20 cellular contexts compared by ENCODE assay signal in the genomic region with DNA sequence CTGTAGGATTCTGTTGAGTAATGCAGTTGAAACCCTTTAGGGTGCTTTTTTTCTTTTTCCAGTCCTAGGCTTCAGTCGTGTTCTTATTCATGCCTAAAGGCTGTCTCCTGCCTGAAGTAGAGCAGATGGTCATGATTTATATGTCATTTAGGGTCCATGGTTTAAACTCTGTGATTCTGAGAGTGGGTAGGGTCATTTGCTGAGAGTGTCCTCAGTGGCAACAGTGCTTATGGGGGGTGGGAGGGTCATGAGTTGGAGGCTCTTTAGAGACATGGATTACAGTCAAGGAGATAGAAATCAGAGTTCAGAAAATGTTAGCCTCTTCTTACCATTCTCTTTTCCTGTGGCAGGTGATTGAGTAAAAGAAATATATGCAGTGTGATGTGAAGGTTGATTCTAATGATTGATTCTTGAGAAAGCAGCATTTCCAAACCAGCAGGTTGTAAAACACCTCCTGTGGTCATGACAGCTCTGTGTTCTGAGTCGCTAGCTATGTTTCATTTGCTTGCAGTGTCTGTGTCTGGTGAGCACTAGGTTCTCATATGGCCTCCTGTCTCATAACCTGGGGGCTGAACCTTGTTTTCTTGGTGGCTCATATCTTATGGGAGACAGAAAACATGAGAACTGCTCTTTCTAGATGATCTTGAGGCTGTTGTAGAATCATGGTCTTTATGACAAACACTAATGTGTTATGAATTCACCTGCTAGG.
A peak's percentile ranks its signal among the peaks of the same experiment; 100 is the strongest.
DNase-seq lines count a peak whose midpoint lies in the region; ATAC-seq and TF ChIP-seq lines count a peak whose summit lies in the region.
"Had no signal": no experiment of that assay in that cellular context is flagged by ENCODE, and none has a peak within 500 bp of the region (broad histone marks: within the 10 kb centered on the region; RNA-seq: fewer than 3 reads in every experiment).

No MANE protein-coding gene starts in this region.

- no peaks in the 10 kb centered on the region for H3K4me1 ChIP-seq in CD4-positive, alpha-beta memory T cell (ENCODE audit: insufficient read depth, low read length)
- H3K4me1 ChIP-seq in A673 (ENCODE audit: insufficient read depth, low read length, poor library complexity, severe bottlenecking): no peaks in the 10 kb centered on the region
- H3K4me1 ChIP-seq: Caco-2 had no signal

- H3K4me3 ChIP-seq in CD4-positive, alpha-beta memory T cell (ENCODE audit: low read length in 2 of 2): no peak overlapping the region
- no peak overlapping the region for H3K4me3 ChIP-seq in A673 (ENCODE audit: low read depth, low read length, poor library complexity, severe bottlenecking)
- H3K4me3 ChIP-seq: heart right ventricle had no signal

- CTCF ChIA-PET in CD4-positive, alpha-beta memory T cell (lab: Charles Lee; ENCODE audit: partially characterized antibody): no interaction called here
- CTCF ChIA-PET in activated CD8-positive, alpha-beta T cell treated with anti-CD3 and anti-CD28 coated beads, Interleukin-2, amount 10 ng/mL, durations not matched to agents 7 days and 5 days (lab: Charles Lee): no interaction called here
- CTCF ChIA-PET in A673 (lab: Charles Lee): no interaction called here

- H3K4me1 Mint-ChIP-seq in T-helper 1 cell treated with Interleukin-12 subunit alpha and Interleukin-12 subunit beta and Interleukin-4 antibody, amounts not matched to agents 30 μg/mL and 1 μg/mL, for 36 hours (ENCODE audit: low read depth): peaks cover 9% of the 10 kb centered on the region
- peaks cover 3 to 10% (median 8%) of the 10 kb centered on the region in 4 donors for H3K4me1 Mint-ChIP-seq in CD4-positive, alpha-beta memory T cell
- no peaks in the 10 kb centered on the region for H3K4me1 Mint-ChIP-seq in activated CD8-positive, alpha-beta T cell treated with anti-CD3 and anti-CD28 coated beads, Interleukin-2, amount 10 ng/mL, durations not matched to agents 7 days and 5 days (ENCODE audit: low read depth)

- no peak for ATAC-seq in activated CD8-positive, alpha-beta T cell treated with anti-CD3 and anti-CD28 coated beads, Interleukin-2, amount 10 ng/mL, durations not matched to agents 7 days and 5 days
- ATAC-seq: HCT116, heart right ventricle, left ventricle myocardium superior had no signal

- H3K36me3 Mint-ChIP-seq in T-helper 1 cell treated with Interleukin-12 subunit alpha and Interleukin-12 subunit beta and Interleukin-4 antibody, amounts not matched to agents 30 μg/mL and 1 μg/mL, for 36 hours (ENCODE audit: low read depth): peaks cover 56% of the 10 kb centered on the region
- peaks cover 75 to 84% of the 10 kb centered on the region in 2 donors for H3K36me3 Mint-ChIP-seq in CD4-positive, alpha-beta memory T cell
- H3K36me3 Mint-ChIP-seq in activated CD8-positive, alpha-beta T cell treated with anti-CD3 and anti-CD28 coated beads, Interleukin-2, amount 10 ng/mL, durations not matched to agents 7 days and 5 days (ENCODE audit: low read depth): peaks cover 76% of the 10 kb centered on the region

- H3K4me3 Mint-ChIP-seq in T-helper 1 cell treated with Interleukin-12 subunit alpha and Interleukin-12 subunit beta and Interleukin-4 antibody, amounts not matched to agents 30 μg/mL and 1 μg/mL, for 36 hours: no peak overlapping the region
- H3K4me3 Mint-ChIP-seq in CD4-positive, alpha-beta memory T cell: no peak overlapping the region
- H3K4me3 Mint-ChIP-seq in activated CD8-positive, alpha-beta T cell treated with anti-CD3 and anti-CD28 coated beads, Interleukin-2, amount 10 ng/mL, durations not matched to agents 7 days and 5 days: no peak overlapping the region
- H3K4me3 Mint-ChIP-seq: dendritic cell treated with granulocyte-macrophage colony-stimulating factor and Interleukin-4, amounts not matched to agents 40 ng/mL and 50 ng/mL, for 4 days had no signal

- peak overlapping the region; percentile 50 for H3K27ac Mint-ChIP-seq in T-helper 1 cell treated with Interleukin-12 subunit alpha and Interleukin-12 subunit beta and Interleukin-4 antibody, amounts not matched to agents 30 μg/mL and 1 μg/mL, for 36 hours
- H3K27ac Mint-ChIP-seq in CD4-positive, alpha-beta memory T cell: peak overlapping the region in 6 of 7 donors; percentile 31 to 66 (median 43)
- H3K27ac Mint-ChIP-seq in activated CD8-positive, alpha-beta T cell treated with anti-CD3 and anti-CD28 coated beads, Interleukin-2, amount 10 ng/mL, durations not matched to agents 7 days and 5 days: peak overlapping the region; percentile 62
- H3K27ac Mint-ChIP-seq: dendritic cell treated with granulocyte-macrophage colony-stimulating factor and Interleukin-4, amounts not matched to agents 40 ng/mL and 50 ng/mL, for 4 days had no signal

- no peak for TF ChIP-seq CTCF in A673 (conservative IDR thresholded peaks at IDR 0.05; ENCODE audit: low read depth, low read length)

- DNase-seq in T-helper 1 cell (no peak), kidney tubule cell (ENCODE audit: low spot score) (peak; percentile 29), DMS53 (lab: John Stamatoyannopoulos, UW) (no peak), A673 (ENCODE audit: low spot score) (no peak), NCI-H2227 (lab: John Stamatoyannopoulos, UW; ENCODE audit: unreplicated experiment) (no peak)
- no peak for DNase-seq in CD4-positive, alpha-beta memory T cell
- DNase-seq in activated CD8-positive, alpha-beta T cell treated with anti-CD3 and anti-CD28 coated beads, Interleukin-2, amount 10 ng/mL, durations not matched to agents 7 days and 5 days: no peak
- DNase-seq: activated CD4-positive, alpha-beta T cell treated with anti-CD3 and anti-CD28 coated beads for 48 hours; AML-193; amygdala; Caco-2; heart right ventricle; Karpas-422; left ventricle myocardium superior; NCI-H1048; NCI-H2081; NK-92 treated with Interleukin-12 subunit alpha and Interleukin-12 subunit beta, amount 100 ng/mL, for 24 hours had no signal

- no peak overlapping the region for H3K27ac ChIP-seq in CD4-positive, alpha-beta memory T cell (ENCODE audit: low read depth, low read length)
- no peak overlapping the region for H3K27ac ChIP-seq in A673 (ENCODE audit: low read depth, low read length, poor library complexity, severe bottlenecking)
- H3K27ac ChIP-seq: heart right ventricle had no signal

- BruUV-seq in A673 (replicated peaks; lab: Mats Ljungman, UMichigan): no TSS peak

- intact Hi-C loops in CD4-positive, alpha-beta memory T cell (cut with micrococcal nuclease): no loop called here
- intact Hi-C loops in A673 (cut with micrococcal nuclease; ENCODE audit: unreplicated experiment): loop anchor here (5.0 to 10.0 kb wide), 3 partner anchors 225 to 678 kb away; partner anchors contain the start of genes C4orf33 and SCLT1

- peaks cover 45% of the 10 kb centered on the region for H3K36me3 ChIP-seq in CD4-positive, alpha-beta memory T cell (ENCODE audit: insufficient read depth, low read length)
- H3K36me3 ChIP-seq in A673 (ENCODE audit: insufficient read depth, low read length, poor library complexity, severe bottlenecking): peaks cover 43% of the 10 kb centered on the region

- no peaks in the 10 kb centered on the region for H3K27me3 Mint-ChIP-seq in T-helper 1 cell treated with Interleukin-12 subunit alpha and Interleukin-12 subunit beta and Interleukin-4 antibody, amounts not matched to agents 30 μg/mL and 1 μg/mL, for 36 hours (ENCODE audit: low read depth)
- H3K27me3 Mint-ChIP-seq in CD4-positive, alpha-beta memory T cell: no peaks in the 10 kb centered on the region
- no peaks in the 10 kb centered on the region for H3K27me3 Mint-ChIP-seq in activated CD8-positive, alpha-beta T cell treated with anti-CD3 and anti-CD28 coated beads, Interleukin-2, amount 10 ng/mL, durations not matched to agents 7 days and 5 days (ENCODE audit: low read depth)
- H3K27me3 Mint-ChIP-seq: dendritic cell treated with granulocyte-macrophage colony-stimulating factor and Interleukin-4, amounts not matched to agents 40 ng/mL and 50 ng/mL, for 4 days had no signal

- H3K9me3 ChIP-seq in CD4-positive, alpha-beta memory T cell (ENCODE audit: control insufficient read depth in 1 of 2, low read length in 2 of 2): no peaks in the 10 kb centered on the region
- no peaks in the 10 kb centered on the region for H3K9me3 ChIP-seq in A673 (ENCODE audit: low read depth, low read length, poor library complexity, severe bottlenecking)
- H3K9me3 ChIP-seq: Caco-2, heart right ventricle had no signal

- POLR2A ChIA-PET in CD4-positive, alpha-beta memory T cell (lab: Charles Lee; ENCODE audit: partially characterized antibody): no interaction called here
- POLR2A ChIA-PET in activated CD8-positive, alpha-beta T cell treated with anti-CD3 and anti-CD28 coated beads, Interleukin-2, amount 10 ng/mL, durations not matched to agents 7 days and 5 days (lab: Charles Lee): no interaction called here
- POLR2A ChIA-PET in A673 (lab: Charles Lee; ENCODE audit: low non-redundant PET): no interaction called here

- H3K9me3 Mint-ChIP-seq in T-helper 1 cell treated with Interleukin-12 subunit alpha and Interleukin-12 subunit beta and Interleukin-4 antibody, amounts not matched to agents 30 μg/mL and 1 μg/mL, for 36 hours: no peaks in the 10 kb centered on the region
- no peaks in the 10 kb centered on the region for H3K9me3 Mint-ChIP-seq in CD4-positive, alpha-beta memory T cell
- H3K9me3 Mint-ChIP-seq in activated CD8-positive, alpha-beta T cell treated with anti-CD3 and anti-CD28 coated beads, Interleukin-2, amount 10 ng/mL, durations not matched to agents 7 days and 5 days (ENCODE audit: insufficient read depth): no peaks in the 10 kb centered on the region
- H3K9me3 Mint-ChIP-seq: dendritic cell treated with granulocyte-macrophage colony-stimulating factor and Interleukin-4, amounts not matched to agents 40 ng/mL and 50 ng/mL, for 4 days had no signal

- H3K27me3 ChIP-seq in CD4-positive, alpha-beta memory T cell (ENCODE audit: insufficient read depth, low read length): no peaks in the 10 kb centered on the region
- H3K27me3 ChIP-seq in A673 (replicated peaks; ENCODE audit: insufficient read depth, low read depth, low read length, poor library complexity): no peaks in the 10 kb centered on the region
- H3K27me3 ChIP-seq: heart right ventricle had no signal
